Comparison of ENCODE assay signal across 1 cellular context in genomic region chr14:26412421-26412820, GRCh38.
TF ChIP-seq lines count a peak whose summit lies in the region.

No MANE protein-coding gene starts in this region.

TF ChIP-seq in HepG2, 621 proteins besides CTCF, POLR2A, EP300 and RAD21 (continued from another document):
- TF ChIP-seq DZIP1 (CRISPR knock-in tag; IDR thresholded peaks at IDR 0.05) (no peak), ATF7 (IDR thresholded peaks at IDR 0.05) (peak; percentile 83; the same call in 1 of the 2 replicates), ATF7 (CRISPR knock-in tag; IDR thresholded peaks at IDR 0.05) (no peak)
TF ChIP-seq in HepG2: peak in this region for 1.
